9 cellular contexts compared by ENCODE assay signal in genomic region chr1:150516616-150517015, GRCh38. TPM values are rescaled to one million over a fixed set of nuclear protein-coding genes. Genes with fewer than 3 reads are reported as not detected.
DNase-seq lines count a peak whose midpoint lies in the region; ATAC-seq and TF ChIP-seq lines count a peak whose summit lies in the region.
"Had no signal": no experiment of that assay in that cellular context is flagged by ENCODE, and none has a peak within 500 bp of the region (broad histone marks: within the 10 kb centered on the region; RNA-seq: fewer than 3 reads in every experiment).

No MANE protein-coding gene starts in this region.

- TF ChIP-seq POLR2A in upper lobe of left lung (IDR thresholded peaks at IDR 0.05) (no peak), body of pancreas (IDR thresholded peaks at IDR 0.05) (no peak)

- H3K4me3 Mint-ChIP-seq in naive B cell, result peak overlapping the region; percentile 84 to 96 (median 94)

- H3F3A ChIP-seq in DOHH2 (ENCODE audit: control insufficient read depth, insufficient read depth) (peaks cover 12% of the 10 kb centered on the region; the same call in 1 of the 2 replicates), MM.1S (ENCODE audit: insufficient read depth, low read length) (no peaks in the 10 kb centered on the region)

- H3K9me2 ChIP-seq in DOHH2 (replicated peaks; ENCODE audit: control insufficient read depth, low read length), result no peaks in the 10 kb centered on the region
- H3K9me2 ChIP-seq in MM.1S (replicated peaks; ENCODE audit: insufficient read depth, low read length), result no peaks in the 10 kb centered on the region

- H3K36me3 Mint-ChIP-seq in naive B cell, result no peaks in the 10 kb centered on the region

- in situ Hi-C loops in astrocyte of the spinal cord (cut with HindIII; ENCODE audit: low sequenced_read_pairs), result no loop called here

- H3K36me3 ChIP-seq in DOHH2 (ENCODE audit: control insufficient read depth, low read length) (no peaks in the 10 kb centered on the region), MM.1S (replicated peaks; ENCODE audit: insufficient read depth, low read length) (no peaks in the 10 kb centered on the region), ascending aorta (no peaks in the 10 kb centered on the region), upper lobe of left lung (no peaks in the 10 kb centered on the region), body of pancreas (replicated peaks in 1 of 2; ENCODE audit: insufficient read depth in 1 of 2, low read depth in 2 of 2) (no peaks in the 10 kb centered on the region)

- peak overlapping the region; percentile 76 to 98 (median 96) for H3K27ac Mint-ChIP-seq in naive B cell

- no peaks in the 10 kb centered on the region for H3K9me3 ChIP-seq in DOHH2 (ENCODE audit: control insufficient read depth, insufficient read depth, low read length)
- no peaks in the 10 kb centered on the region for H3K9me3 ChIP-seq in MM.1S (replicated peaks; ENCODE audit: insufficient read depth, low read length)
- H3K9me3 ChIP-seq in ascending aorta, result no peaks in the 10 kb centered on the region
- H3K9me3 ChIP-seq in upper lobe of left lung, result no peaks in the 10 kb centered on the region
- H3K9me3 ChIP-seq in body of pancreas, result no peaks in the 10 kb centered on the region

- DNase-seq in MM.1S (no peak), astrocyte of the spinal cord (ENCODE audit: low read depth, low spot score) (peak; percentile 19), naive B cell (no peak), ascending aorta (ENCODE audit: low spot score in 2 of 2) (no peak), upper lobe of left lung (no peak), hippocampal formation (lab: John Stamatoyannopoulos, UW) (no peak), body of pancreas (no peak)

- H2AFZ ChIP-seq in MM.1S (ENCODE audit: low read length), result peak overlapping the region; percentile 92

- TF ChIP-seq EP300 in upper lobe of left lung (IDR thresholded peaks at IDR 0.05), result no peak

- no peak overlapping the region for H3K27ac ChIP-seq in DOHH2 (ENCODE audit: low read depth, low read length)
- no peak overlapping the region for H3K27ac ChIP-seq in MM.1S (ENCODE audit: low read length)
- peak overlapping the region in 1 of 2 donors; percentile 55 for H3K27ac ChIP-seq in ascending aorta
- peak overlapping the region in 1 of 4 donors; percentile 89 for H3K27ac ChIP-seq in upper lobe of left lung
- peak overlapping the region in 1 of 4 donors; percentile 83 for H3K27ac ChIP-seq in body of pancreas

- peak overlapping the region; percentile 78 for H3K4me2 ChIP-seq in DOHH2 (ENCODE audit: low read length)
- H3K4me2 ChIP-seq in MM.1S (ENCODE audit: low read depth, low read length), result peak overlapping the region; percentile 96; the same call in 1 of the 2 replicates

- H3K4me3 ChIP-seq in DOHH2 (ENCODE audit: low read length) (peak overlapping the region; percentile 91), MM.1S (ENCODE audit: low read length) (peak overlapping the region; percentile 87; the same call in 1 of the 2 replicates), astrocyte of the spinal cord (ENCODE audit: low read depth, low read length) (peak overlapping the region; percentile 57), ascending aorta (peak overlapping the region in 1 of 2 donors; percentile 65), upper lobe of left lung (peak overlapping the region in 1 of 4 donors; percentile 61), body of pancreas (no peak overlapping the region)

- H4K20me1 ChIP-seq in DOHH2 (ENCODE audit: control insufficient read depth, insufficient read depth, low read depth, low read length) (no peaks in the 10 kb centered on the region), MM.1S (ENCODE audit: insufficient read depth, low read length) (no peaks in the 10 kb centered on the region)

- TF ChIP-seq CTCF in DOHH2 (IDR thresholded peaks at IDR 0.05; ENCODE audit: low read depth, low read length, poor library complexity, severe bottlenecking) (peak; percentile 43), MM.1S (IDR thresholded peaks at IDR 0.05; ENCODE audit: low read length) (no peak), astrocyte of the spinal cord (IDR thresholded peaks at IDR 0.05; ENCODE audit: low read depth, low read length) (peak; percentile 23), ascending aorta (IDR thresholded peaks at IDR 0.05) (no peak), upper lobe of left lung (IDR thresholded peaks at IDR 0.05) (peak in 1 of 6 experiments; percentile 17), body of pancreas (IDR thresholded peaks at IDR 0.05) (peak in 1 of 7 experiments; percentile 8)

- ATAC-seq in naive B cell (ENCODE audit: low read depth in 2 of 2), result peak; percentile 4 to 14
- no peak for ATAC-seq in upper lobe of left lung (ENCODE audit: low FRiP score in 2 of 2)
- no peak for ATAC-seq in body of pancreas

- H3K9ac ChIP-seq in MM.1S (ENCODE audit: low read length), result no peak overlapping the region

- H3K4me1 ChIP-seq in DOHH2 (ENCODE audit: control insufficient read depth, low read length) (peaks cover 40% of the 10 kb centered on the region), MM.1S (ENCODE audit: low read length) (0 out of 2 replicates have a peak, but pooled peaks cover 6% of the 10 kb centered on the region), ascending aorta (peaks cover 0 to 9% of the 10 kb centered on the region in 2 donors), upper lobe of left lung (peaks cover 7 to 21% (median 14%) of the 10 kb centered on the region in 4 donors), body of pancreas (peaks cover 29% of the 10 kb centered on the region)

- no peaks in the 10 kb centered on the region for H3K27me3 ChIP-seq in DOHH2 (ENCODE audit: control insufficient read depth, low read length)
- no peaks in the 10 kb centered on the region for H3K27me3 ChIP-seq in MM.1S (replicated peaks; ENCODE audit: insufficient read depth, low read length)
- no peaks in the 10 kb centered on the region for H3K27me3 ChIP-seq in ascending aorta
- no peaks in the 10 kb centered on the region for H3K27me3 ChIP-seq in upper lobe of left lung
- H3K27me3 ChIP-seq in body of pancreas, result no peaks in the 10 kb centered on the region

- H3K79me2 ChIP-seq in DOHH2 (ENCODE audit: control insufficient read depth, low read length) (no peaks in the 10 kb centered on the region), MM.1S (ENCODE audit: low read length) (no peaks in the 10 kb centered on the region)

- 31 to 40% methylated on average over 4 of the region's 4 CpGs for WGBS in upper lobe of left lung, 2 donors
- 37 to 38% methylated on average over 4 of the region's 4 CpGs for WGBS in body of pancreas, 2 donors

- H3K4me1 Mint-ChIP-seq in naive B cell, result peaks cover 27 to 32% (median 28%) of the 10 kb centered on the region in 3 donors

- intact Hi-C loops in ascending aorta (cut with DNase I) (no loop called here), body of pancreas (cut with DNase I) (no loop called here)

- no peaks in the 10 kb centered on the region for H3K27me3 Mint-ChIP-seq in naive B cell

- no peaks in the 10 kb centered on the region for H3K9me3 Mint-ChIP-seq in naive B cell

RNA-seq across cellular contexts. Expression of gene FALEC, which starts 1.1 kb away (rescaled TPM):
- polyA plus RNA-seq in naive B cell (ENCODE audit: low read depth in 6 of 6), result 1 to 10 TPM in 3 of 6 donors, under 1 TPM in 1, not detected in 2; 0.68 to 2.6 (median 1.3) TPM
- total RNA-seq in ascending aorta (not detected), upper lobe of left lung (1 to 10 TPM in 1 of 6 donors, not detected in 5; 4.2 TPM), body of pancreas (not detected)
- total RNA-seq: RPMI7951 had no signal

RNA-seq across cellular contexts. Expression of gene ECM1, which starts 8.7 kb away (rescaled TPM):
- not detected for polyA plus RNA-seq in naive B cell (ENCODE audit: low read depth in 6 of 6)
- total RNA-seq in ascending aorta, result 55.8 TPM
- total RNA-seq in upper lobe of left lung, result 10 to 100 TPM in 3 of 6 donors, 1 to 10 TPM in 3; 2.2 to 21.1 (median 14.4) TPM
- 1 to 10 TPM; 1.3 to 2.1 TPM for total RNA-seq in body of pancreas

RNA-seq across cellular contexts. Expression of gene TARS2, which starts 29.4 kb away (rescaled TPM):
- polyA plus RNA-seq in naive B cell (ENCODE audit: low read depth in 6 of 6), result 10 to 100 TPM; 31.7 to 49.6 (median 37.4) TPM
- total RNA-seq in ascending aorta (10.9 TPM), upper lobe of left lung (10 to 100 TPM in 4 of 6 donors, 1 to 10 TPM in 2; 7.1 to 24.1 (median 14.2) TPM), body of pancreas (1 to 10 TPM; 4.3 to 7.0 TPM)

RNA-seq across cellular contexts. Expression of gene ADAMTSL4, which starts 32.6 kb away (rescaled TPM):
- not detected for polyA plus RNA-seq in naive B cell (ENCODE audit: low read depth in 6 of 6)
- total RNA-seq in ascending aorta (85.3 TPM), upper lobe of left lung (100 to 1,000 TPM in 4 of 6 donors, 10 to 100 TPM in 2; 40.3 to 169 (median 139) TPM), body of pancreas (1 to 10 TPM; 4.7 to 7.6 TPM)

Comparison
In these comparisons a context has a peak if more than half of its experiments do, and no peak if none do; other contexts are left out.
1. H3K4me3 ChIP-seq: peak in DOHH2 (single experiment), MM.1S (single experiment) and astrocyte of the spinal cord (single experiment); none in body of pancreas (0 of 2).
2. CTCF ChIP-seq: peak in DOHH2 (single experiment) and astrocyte of the spinal cord (single experiment); none in MM.1S (single experiment) and ascending aorta (0 of 3).
3. ATAC-seq: peak in naive B cell (2 of 2); none in upper lobe of left lung (0 of 2) and body of pancreas (single experiment).